ENCODE assay signal across 1 cellular context in the genomic region with DNA sequence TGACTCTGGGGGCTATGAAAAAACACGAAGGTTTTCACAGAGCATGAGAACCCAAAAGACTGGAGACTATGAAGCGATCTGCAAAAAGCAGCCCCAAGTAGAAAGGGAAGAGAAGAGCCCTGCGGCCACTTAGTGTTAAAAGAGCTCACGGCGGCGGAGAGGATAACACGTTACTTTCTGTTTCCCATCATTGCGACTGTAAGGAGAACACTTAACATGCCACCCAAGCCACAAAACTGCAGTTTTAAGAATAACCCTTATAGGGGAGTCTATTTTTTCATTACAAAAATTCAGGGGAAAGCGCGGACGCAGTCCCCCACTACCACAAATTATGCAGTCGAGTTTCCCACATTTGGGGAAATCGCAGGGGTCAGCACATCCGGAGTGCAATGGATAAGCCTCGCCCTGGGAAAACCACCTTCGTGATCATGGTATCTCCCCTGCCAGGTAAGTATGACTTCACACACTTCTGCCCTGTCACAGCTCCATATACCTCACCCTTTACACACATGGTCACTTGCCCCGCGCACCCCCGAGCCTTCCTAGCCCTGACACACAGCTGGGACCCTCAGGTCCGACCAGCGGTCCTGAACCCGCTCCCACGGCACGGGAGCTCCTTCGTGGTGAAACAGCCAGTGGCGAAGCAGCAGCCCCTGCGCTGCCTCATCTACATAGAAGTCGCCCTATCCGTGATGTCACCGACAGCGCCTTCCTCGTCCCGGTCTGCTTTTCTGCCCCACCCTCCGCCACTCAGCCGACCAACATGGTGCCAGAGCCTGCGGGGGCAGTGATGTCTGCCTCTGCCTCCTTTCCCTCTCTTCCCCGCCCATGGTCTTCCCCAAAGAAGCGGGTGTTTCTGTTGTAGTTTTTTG.
TF ChIP-seq lines count a peak whose summit lies in the region.
"Not testable (repeated sequence)": the region's sequence is repeated elsewhere in the genome, so short reads cannot be mapped to it uniquely, and the experiment has no call there.

No MANE protein-coding gene starts in this region.

TF ChIP-seq in K562, 482 proteins besides CTCF, POLR2A, EP300 and RAD21 (continued from another document):
- TF ChIP-seq, protein P1, sequence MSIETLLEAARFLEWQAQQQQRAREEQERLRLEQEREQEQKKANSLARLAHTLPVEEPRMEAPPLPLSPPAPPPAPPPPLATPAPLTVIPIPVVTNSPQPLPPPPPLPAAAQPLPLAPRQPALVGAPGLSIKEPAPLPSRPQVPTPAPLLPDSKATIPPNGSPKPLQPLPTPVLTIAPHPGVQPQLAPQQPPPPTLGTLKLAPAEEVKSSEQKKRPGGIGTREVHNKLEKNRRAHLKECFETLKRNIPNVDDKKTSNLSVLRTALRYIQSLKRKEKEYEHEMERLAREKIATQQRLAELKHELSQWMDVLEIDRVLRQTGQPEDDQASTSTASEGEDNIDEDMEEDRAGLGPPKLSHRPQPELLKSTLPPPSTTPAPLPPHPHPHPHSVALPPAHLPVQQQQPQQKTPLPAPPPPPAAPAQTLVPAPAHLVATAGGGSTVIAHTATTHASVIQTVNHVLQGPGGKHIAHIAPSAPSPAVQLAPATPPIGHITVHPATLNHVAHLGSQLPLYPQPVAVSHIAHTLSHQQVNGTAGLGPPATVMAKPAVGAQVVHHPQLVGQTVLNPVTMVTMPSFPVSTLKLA (conservative IDR thresholded peaks at IDR 0.05) = peak; percentile 38 to 69; a peak in 3 of 4 replicates
- TF ChIP-seq BMI1 (IDR thresholded peaks at IDR 0.05; ENCODE audit: low read length) (0 out of 2 replicates have a peak, but pooled peaks have one; percentile 36), ZNF695 (CRISPR knock-in tag; IDR thresholded peaks at IDR 0.05) (peak; percentile 82; the same call in 1 of the 2 replicates), MYC (IDR thresholded peaks at IDR 0.05; ENCODE audit: low read depth, low read length) (0 out of 2 replicates have a peak, but pooled peaks have one; percentile 26), HEY1 (CRISPR knock-in tag; IDR thresholded peaks at IDR 0.05; ENCODE audit: borderline replicate concordance) (peak; percentile 90)
- TF ChIP-seq, protein P2, sequence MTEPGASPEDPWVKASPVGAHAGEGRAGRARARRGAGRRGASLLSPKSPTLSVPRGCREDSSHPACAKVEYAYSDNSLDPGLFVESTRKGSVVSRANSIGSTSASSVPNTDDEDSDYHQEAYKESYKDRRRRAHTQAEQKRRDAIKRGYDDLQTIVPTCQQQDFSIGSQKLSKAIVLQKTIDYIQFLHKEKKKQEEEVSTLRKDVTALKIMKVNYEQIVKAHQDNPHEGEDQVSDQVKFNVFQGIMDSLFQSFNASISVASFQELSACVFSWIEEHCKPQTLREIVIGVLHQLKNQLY (CRISPR knock-in tag; conservative IDR thresholded peaks at IDR 0.05) = peak in 1 of 2 experiments; percentile 88; a peak in 1 of 4 replicates
- TF ChIP-seq MYC (CRISPR knock-in tag; IDR thresholded peaks at IDR 0.05; ENCODE audit: borderline replicate concordance, low read depth) = not testable (repeated sequence)
